Comparison of ENCODE assay signal across 8 cellular contexts in genomic region chr9:36488322-36488838, GRCh38.
DNase-seq lines count a peak whose midpoint lies in the region; ATAC-seq, FAIRE-seq and TF ChIP-seq lines count a peak whose summit lies in the region.

No MANE protein-coding gene starts in this region.

- no peaks in the 10 kb centered on the region for H3K27me3 ChIP-seq in small intestine (ENCODE audit: control insufficient read depth in 2 of 2, insufficient read depth in 2 of 2, low read length in 2 of 2)

- peak overlapping the region; percentile 85 for H3K4me3 Mint-ChIP-seq in activated CD4-positive, alpha-beta memory T cell treated with anti-CD3 and anti-CD28 coated beads, Interleukin-2, amount 10 ng/mL, durations not matched to agents 7 days and 5 days
- H3K4me3 Mint-ChIP-seq in glutamatergic neuron (ENCODE audit: unreplicated experiment), result peak overlapping the region; percentile 93

- peaks cover 8% of the 10 kb centered on the region for H3K4me1 ChIP-seq in HEK293 (ENCODE audit: control insufficient read depth, insufficient read depth, low read length)
- H3K4me1 ChIP-seq in small intestine (ENCODE audit: control insufficient read depth in 2 of 2, insufficient read depth in 1 of 2, low read depth in 1 of 2, low read length in 1 of 2), result peaks cover 0 to 10% of the 10 kb centered on the region in 2 donors

- FAIRE-seq in small intestine (lab: Jason Lieb, UNC), result no peak

- H3K27me3 Mint-ChIP-seq in activated CD4-positive, alpha-beta memory T cell treated with anti-CD3 and anti-CD28 coated beads, Interleukin-2, amount 10 ng/mL, durations not matched to agents 7 days and 5 days, result no peaks in the 10 kb centered on the region
- H3K27me3 Mint-ChIP-seq in glutamatergic neuron (ENCODE audit: unreplicated experiment), result peaks cover 10% of the 10 kb centered on the region

- H3K36me3 Mint-ChIP-seq in activated CD4-positive, alpha-beta memory T cell treated with anti-CD3 and anti-CD28 coated beads, Interleukin-2, amount 10 ng/mL, durations not matched to agents 7 days and 5 days (ENCODE audit: low read depth), result peaks cover 11% of the 10 kb centered on the region
- H3K36me3 Mint-ChIP-seq in glutamatergic neuron (ENCODE audit: unreplicated experiment), result no peaks in the 10 kb centered on the region

- peak overlapping the region; percentile 85 for H3K27ac ChIP-seq in HEK293 (ENCODE audit: extremely low read depth, low read depth, low read length)
- peak overlapping the region; percentile 89 to 98 for H3K27ac ChIP-seq in small intestine (ENCODE audit: low read depth in 1 of 2, low read length in 1 of 2)

- DNase-seq in activated CD4-positive, alpha-beta memory T cell treated with anti-CD3 and anti-CD28 coated beads, Interleukin-2, amount 10 ng/mL, durations not matched to agents 7 days and 5 days, result no peak
- no peak for DNase-seq in glutamatergic neuron
- DNase-seq in small intestine, result no peak
- DNase-seq in NCI-H1930 (lab: John Stamatoyannopoulos, UW), result no peak
- DNase-seq in Ammon's horn (ENCODE audit: low spot score), result no peak

- peak overlapping the region; percentile 43 for H3K4me3 ChIP-seq in HEK293 (ENCODE audit: low read depth, low read length)
- peak overlapping the region; percentile 51 to 98 for H3K4me3 ChIP-seq in small intestine (ENCODE audit: low read depth in 1 of 2, low read length in 2 of 2)

- H3K4me1 Mint-ChIP-seq in activated CD4-positive, alpha-beta memory T cell treated with anti-CD3 and anti-CD28 coated beads, Interleukin-2, amount 10 ng/mL, durations not matched to agents 7 days and 5 days, result peaks cover 54% of the 10 kb centered on the region
- peaks cover 21% of the 10 kb centered on the region for H3K4me1 Mint-ChIP-seq in glutamatergic neuron (ENCODE audit: low read depth, unreplicated experiment)

- TF ChIP-seq CTCF in HEK293 (tag by site-specific recombination; IDR thresholded peaks at IDR 0.05) (no peak), glutamatergic neuron (IDR thresholded peaks at IDR 0.05; ENCODE audit: partially characterized antibody, unreplicated experiment) (no peak)

- H3K9me3 Mint-ChIP-seq in activated CD4-positive, alpha-beta memory T cell treated with anti-CD3 and anti-CD28 coated beads, Interleukin-2, amount 10 ng/mL, durations not matched to agents 7 days and 5 days, result no peaks in the 10 kb centered on the region
- peaks cover 6% of the 10 kb centered on the region for H3K9me3 Mint-ChIP-seq in glutamatergic neuron (ENCODE audit: unreplicated experiment)

- H3K36me3 ChIP-seq in HEK293 (ENCODE audit: control insufficient read depth in 2 of 2, insufficient read depth in 1 of 2, low read length in 2 of 2) (no peaks in the 10 kb centered on the region), small intestine (ENCODE audit: control insufficient read depth in 2 of 2, insufficient read depth in 2 of 2, low read length in 2 of 2) (no peaks in the 10 kb centered on the region)

- CTCF ChIA-PET in HEK293 (lab: Yijun Ruan, JAX), result interaction anchor here (0.8 to 1.7 kb wide), 2 partner anchors 12 to 17 kb away, joined by 3 to 6 read pairs; no protein-coding TSS in a partner anchor
- CTCF ChIA-PET in activated CD4-positive, alpha-beta memory T cell treated with anti-CD3 and anti-CD28 coated beads, Interleukin-2, amount 10 ng/mL, durations not matched to agents 7 days and 5 days (lab: Charles Lee), result interaction anchor here (0.7 to 2.0 kb wide), 6 partner anchors 15 to 280 kb away, joined by 3 to 10 read pairs (median 4); no protein-coding TSS in a partner anchor

- ATAC-seq in HG02588 (IDR thresholded peaks at IDR 0.05; ENCODE audit: unreplicated experiment) (no peak), HG03095 (IDR thresholded peaks at IDR 0.05; ENCODE audit: unreplicated experiment) (no peak)

- POLR2A ChIA-PET in HEK293 (lab: Yijun Ruan, JAX), result interaction anchor here (0.6 to 1.3 kb wide), 10 partner anchors 9 to 298 kb away, joined by 3 to 4 read pairs (median 3); partner anchors contain the start of gene CLTA
- POLR2A ChIA-PET in activated CD4-positive, alpha-beta memory T cell treated with anti-CD3 and anti-CD28 coated beads, Interleukin-2, amount 10 ng/mL, durations not matched to agents 7 days and 5 days (lab: Charles Lee), result interaction anchor here (0.6 to 4.4 kb wide), 22 partner anchors 8 to 997 kb away, joined by 3 to 73 read pairs (median 4); partner anchors contain the start of genes CLTA, POLR1E and RNF38

- H3K9me3 ChIP-seq in HEK293 (ENCODE audit: control insufficient read depth, insufficient read depth, low read depth, low read length) (no peaks in the 10 kb centered on the region), small intestine (ENCODE audit: control insufficient read depth, low read depth) (no peaks in the 10 kb centered on the region)

- H3K27ac Mint-ChIP-seq in activated CD4-positive, alpha-beta memory T cell treated with anti-CD3 and anti-CD28 coated beads, Interleukin-2, amount 10 ng/mL, durations not matched to agents 7 days and 5 days, result peak overlapping the region; percentile 98
- peak overlapping the region; percentile 97 for H3K27ac Mint-ChIP-seq in glutamatergic neuron (ENCODE audit: unreplicated experiment)

- 13 to 20% (median 20%) methylated on average over 7 of the region's 7 CpGs for WGBS in small intestine, 3 donors

TF ChIP-seq in HEK293, 187 proteins besides CTCF, POLR2A, EP300 and RAD21:
- TF ChIP-seq ZNF341 (tag by site-specific recombination; IDR thresholded peaks at IDR 0.05; ENCODE audit: low read depth) (0 out of 2 replicates have a peak, but pooled peaks have one; percentile 7), ZNF785 (tag by site-specific recombination; IDR thresholded peaks at IDR 0.05) (no peak), ZNF544 (tag by site-specific recombination; IDR thresholded peaks at IDR 0.05) (no peak), ZNF174 (tag by site-specific recombination; IDR thresholded peaks at IDR 0.05) (no peak), ZFHX2 (tag by site-specific recombination; conservative IDR thresholded peaks at IDR 0.05) (peak; percentile 23; the same call in 1 of the 2 replicates), ZIC2 (tag by site-specific recombination; IDR thresholded peaks at IDR 0.05) (no peak), ZBTB20 (tag by site-specific recombination; IDR thresholded peaks at IDR 0.05) (peak; percentile 56; the same call in 1 of the 2 replicates), ZNF707 (tag by site-specific recombination; IDR thresholded peaks at IDR 0.05) (no peak), SCRT1 (tag by site-specific recombination; IDR thresholded peaks at IDR 0.05; ENCODE audit: borderline replicate concordance) (no peak), ZNF133 (tag by site-specific recombination; IDR thresholded peaks at IDR 0.05) (no peak), ZNF335 (tag by site-specific recombination; conservative IDR thresholded peaks at IDR 0.05) (peak; percentile 53), PRDM4 (tag by site-specific recombination; IDR thresholded peaks at IDR 0.05) (0 out of 2 replicates have a peak, but pooled peaks have one; percentile 5), ZNF280C (tag by site-specific recombination; IDR thresholded peaks at IDR 0.05) (no peak), ZNF621 (tag by site-specific recombination; IDR thresholded peaks at IDR 0.05) (no peak)
